In the genomic region with DNA sequence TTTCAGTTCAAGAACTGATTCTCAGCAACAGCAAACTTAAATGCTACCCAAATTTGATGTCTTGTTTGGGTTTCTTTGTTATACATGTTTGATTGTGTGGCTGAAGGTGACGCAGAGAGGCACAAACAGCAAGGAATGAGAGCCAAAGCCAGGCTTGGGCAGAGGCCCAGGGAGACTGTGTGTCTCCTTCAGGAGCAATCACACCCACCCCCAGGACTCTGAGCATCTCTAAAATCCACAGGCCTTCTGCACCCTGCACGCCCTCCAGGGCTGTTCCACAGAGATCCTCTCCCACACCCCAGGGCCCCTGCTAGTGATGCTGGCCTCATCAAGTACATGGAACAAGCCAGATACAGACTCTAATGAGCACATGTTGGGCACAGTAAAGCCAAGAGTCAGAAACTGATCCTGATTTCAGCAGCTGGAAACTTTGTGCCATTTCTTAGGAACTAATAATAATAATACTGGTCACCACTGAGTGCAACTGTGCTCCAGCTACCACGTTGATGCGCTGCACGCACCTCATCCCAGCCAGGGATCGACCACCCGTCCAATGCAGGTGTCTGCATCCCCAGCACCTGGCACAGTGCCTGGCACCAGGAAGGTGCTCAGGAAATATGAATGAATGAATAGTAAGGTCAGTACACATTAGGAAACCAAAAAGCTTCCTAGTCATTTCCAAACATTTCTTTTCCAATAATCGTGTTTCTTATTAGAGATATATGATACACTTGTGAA, we compare ENCODE assay signal across 2 cellular contexts.
TF ChIP-seq lines count a peak whose summit lies in the region.

No MANE protein-coding gene starts in this region.

TF ChIP-seq in GM12878, 131 proteins besides CTCF, POLR2A, EP300 and RAD21:
- no peak for TF ChIP-seq RELA (IDR thresholded peaks at IDR 0.05; ENCODE audit: borderline replicate concordance, partially characterized antibody)
- no peak for TF ChIP-seq CHD1 (IDR thresholded peaks at IDR 0.05; ENCODE audit: low read depth, low read length)
- TF ChIP-seq, protein P1, sequence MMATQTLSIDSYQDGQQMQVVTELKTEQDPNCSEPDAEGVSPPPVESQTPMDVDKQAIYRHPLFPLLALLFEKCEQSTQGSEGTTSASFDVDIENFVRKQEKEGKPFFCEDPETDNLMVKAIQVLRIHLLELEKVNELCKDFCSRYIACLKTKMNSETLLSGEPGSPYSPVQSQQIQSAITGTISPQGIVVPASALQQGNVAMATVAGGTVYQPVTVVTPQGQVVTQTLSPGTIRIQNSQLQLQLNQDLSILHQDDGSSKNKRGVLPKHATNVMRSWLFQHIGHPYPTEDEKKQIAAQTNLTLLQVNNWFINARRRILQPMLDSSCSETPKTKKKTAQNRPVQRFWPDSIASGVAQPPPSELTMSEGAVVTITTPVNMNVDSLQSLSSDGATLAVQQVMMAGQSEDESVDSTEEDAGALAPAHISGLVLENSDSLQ (IDR thresholded peaks at IDR 0.05), result no peak
- no peak for TF ChIP-seq LARP7 (IDR thresholded peaks at IDR 0.05)
- TF ChIP-seq, protein P2, sequence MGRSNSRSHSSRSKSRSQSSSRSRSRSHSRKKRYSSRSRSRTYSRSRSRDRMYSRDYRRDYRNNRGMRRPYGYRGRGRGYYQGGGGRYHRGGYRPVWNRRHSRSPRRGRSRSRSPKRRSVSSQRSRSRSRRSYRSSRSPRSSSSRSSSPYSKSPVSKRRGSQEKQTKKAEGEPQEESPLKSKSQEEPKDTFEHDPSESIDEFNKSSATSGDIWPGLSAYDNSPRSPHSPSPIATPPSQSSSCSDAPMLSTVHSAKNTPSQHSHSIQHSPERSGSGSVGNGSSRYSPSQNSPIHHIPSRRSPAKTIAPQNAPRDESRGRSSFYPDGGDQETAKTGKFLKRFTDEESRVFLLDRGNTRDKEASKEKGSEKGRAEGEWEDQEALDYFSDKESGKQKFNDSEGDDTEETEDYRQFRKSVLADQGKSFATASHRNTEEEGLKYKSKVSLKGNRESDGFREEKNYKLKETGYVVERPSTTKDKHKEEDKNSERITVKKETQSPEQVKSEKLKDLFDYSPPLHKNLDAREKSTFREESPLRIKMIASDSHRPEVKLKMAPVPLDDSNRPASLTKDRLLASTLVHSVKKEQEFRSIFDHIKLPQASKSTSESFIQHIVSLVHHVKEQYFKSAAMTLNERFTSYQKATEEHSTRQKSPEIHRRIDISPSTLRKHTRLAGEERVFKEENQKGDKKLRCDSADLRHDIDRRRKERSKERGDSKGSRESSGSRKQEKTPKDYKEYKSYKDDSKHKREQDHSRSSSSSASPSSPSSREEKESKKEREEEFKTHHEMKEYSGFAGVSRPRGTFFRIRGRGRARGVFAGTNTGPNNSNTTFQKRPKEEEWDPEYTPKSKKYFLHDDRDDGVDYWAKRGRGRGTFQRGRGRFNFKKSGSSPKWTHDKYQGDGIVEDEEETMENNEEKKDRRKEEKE (IDR thresholded peaks at IDR 0.05), result no peak
- TF ChIP-seq, protein P3, sequence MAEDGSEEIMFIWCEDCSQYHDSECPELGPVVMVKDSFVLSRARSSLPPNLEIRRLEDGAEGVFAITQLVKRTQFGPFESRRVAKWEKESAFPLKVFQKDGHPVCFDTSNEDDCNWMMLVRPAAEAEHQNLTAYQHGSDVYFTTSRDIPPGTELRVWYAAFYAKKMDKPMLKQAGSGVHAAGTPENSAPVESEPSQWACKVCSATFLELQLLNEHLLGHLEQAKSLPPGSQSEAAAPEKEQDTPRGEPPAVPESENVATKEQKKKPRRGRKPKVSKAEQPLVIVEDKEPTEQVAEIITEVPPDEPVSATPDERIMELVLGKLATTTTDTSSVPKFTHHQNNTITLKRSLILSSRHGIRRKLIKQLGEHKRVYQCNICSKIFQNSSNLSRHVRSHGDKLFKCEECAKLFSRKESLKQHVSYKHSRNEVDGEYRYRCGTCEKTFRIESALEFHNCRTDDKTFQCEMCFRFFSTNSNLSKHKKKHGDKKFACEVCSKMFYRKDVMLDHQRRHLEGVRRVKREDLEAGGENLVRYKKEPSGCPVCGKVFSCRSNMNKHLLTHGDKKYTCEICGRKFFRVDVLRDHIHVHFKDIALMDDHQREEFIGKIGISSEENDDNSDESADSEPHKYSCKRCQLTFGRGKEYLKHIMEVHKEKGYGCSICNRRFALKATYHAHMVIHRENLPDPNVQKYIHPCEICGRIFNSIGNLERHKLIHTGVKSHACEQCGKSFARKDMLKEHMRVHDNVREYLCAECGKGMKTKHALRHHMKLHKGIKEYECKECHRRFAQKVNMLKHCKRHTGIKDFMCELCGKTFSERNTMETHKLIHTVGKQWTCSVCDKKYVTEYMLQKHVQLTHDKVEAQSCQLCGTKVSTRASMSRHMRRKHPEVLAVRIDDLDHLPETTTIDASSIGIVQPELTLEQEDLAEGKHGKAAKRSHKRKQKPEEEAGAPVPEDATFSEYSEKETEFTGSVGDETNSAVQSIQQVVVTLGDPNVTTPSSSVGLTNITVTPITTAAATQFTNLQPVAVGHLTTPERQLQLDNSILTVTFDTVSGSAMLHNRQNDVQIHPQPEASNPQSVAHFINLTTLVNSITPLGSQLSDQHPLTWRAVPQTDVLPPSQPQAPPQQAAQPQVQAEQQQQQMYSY (CRISPR knock-in tag; IDR thresholded peaks at IDR 0.05), result no peak
- TF ChIP-seq ZNF24 (IDR thresholded peaks at IDR 0.05), result no peak
- TF ChIP-seq, protein P4, sequence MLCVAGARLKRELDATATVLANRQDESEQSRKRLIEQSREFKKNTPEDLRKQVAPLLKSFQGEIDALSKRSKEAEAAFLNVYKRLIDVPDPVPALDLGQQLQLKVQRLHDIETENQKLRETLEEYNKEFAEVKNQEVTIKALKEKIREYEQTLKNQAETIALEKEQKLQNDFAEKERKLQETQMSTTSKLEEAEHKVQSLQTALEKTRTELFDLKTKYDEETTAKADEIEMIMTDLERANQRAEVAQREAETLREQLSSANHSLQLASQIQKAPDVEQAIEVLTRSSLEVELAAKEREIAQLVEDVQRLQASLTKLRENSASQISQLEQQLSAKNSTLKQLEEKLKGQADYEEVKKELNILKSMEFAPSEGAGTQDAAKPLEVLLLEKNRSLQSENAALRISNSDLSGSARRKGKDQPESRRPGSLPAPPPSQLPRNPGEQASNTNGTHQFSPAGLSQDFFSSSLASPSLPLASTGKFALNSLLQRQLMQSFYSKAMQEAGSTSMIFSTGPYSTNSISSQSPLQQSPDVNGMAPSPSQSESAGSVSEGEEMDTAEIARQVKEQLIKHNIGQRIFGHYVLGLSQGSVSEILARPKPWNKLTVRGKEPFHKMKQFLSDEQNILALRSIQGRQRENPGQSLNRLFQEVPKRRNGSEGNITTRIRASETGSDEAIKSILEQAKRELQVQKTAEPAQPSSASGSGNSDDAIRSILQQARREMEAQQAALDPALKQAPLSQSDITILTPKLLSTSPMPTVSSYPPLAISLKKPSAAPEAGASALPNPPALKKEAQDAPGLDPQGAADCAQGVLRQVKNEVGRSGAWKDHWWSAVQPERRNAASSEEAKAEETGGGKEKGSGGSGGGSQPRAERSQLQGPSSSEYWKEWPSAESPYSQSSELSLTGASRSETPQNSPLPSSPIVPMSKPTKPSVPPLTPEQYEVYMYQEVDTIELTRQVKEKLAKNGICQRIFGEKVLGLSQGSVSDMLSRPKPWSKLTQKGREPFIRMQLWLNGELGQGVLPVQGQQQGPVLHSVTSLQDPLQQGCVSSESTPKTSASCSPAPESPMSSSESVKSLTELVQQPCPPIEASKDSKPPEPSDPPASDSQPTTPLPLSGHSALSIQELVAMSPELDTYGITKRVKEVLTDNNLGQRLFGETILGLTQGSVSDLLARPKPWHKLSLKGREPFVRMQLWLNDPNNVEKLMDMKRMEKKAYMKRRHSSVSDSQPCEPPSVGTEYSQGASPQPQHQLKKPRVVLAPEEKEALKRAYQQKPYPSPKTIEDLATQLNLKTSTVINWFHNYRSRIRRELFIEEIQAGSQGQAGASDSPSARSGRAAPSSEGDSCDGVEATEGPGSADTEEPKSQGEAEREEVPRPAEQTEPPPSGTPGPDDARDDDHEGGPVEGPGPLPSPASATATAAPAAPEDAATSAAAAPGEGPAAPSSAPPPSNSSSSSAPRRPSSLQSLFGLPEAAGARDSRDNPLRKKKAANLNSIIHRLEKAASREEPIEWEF (IDR thresholded peaks at IDR 0.05; ENCODE audit: insufficient replicate concordance, low read depth, low read length), result no peak

TF ChIP-seq in HepG2, 621 proteins besides CTCF, POLR2A, EP300 and RAD21 (continues in another document):
- TF ChIP-seq, protein P5, sequence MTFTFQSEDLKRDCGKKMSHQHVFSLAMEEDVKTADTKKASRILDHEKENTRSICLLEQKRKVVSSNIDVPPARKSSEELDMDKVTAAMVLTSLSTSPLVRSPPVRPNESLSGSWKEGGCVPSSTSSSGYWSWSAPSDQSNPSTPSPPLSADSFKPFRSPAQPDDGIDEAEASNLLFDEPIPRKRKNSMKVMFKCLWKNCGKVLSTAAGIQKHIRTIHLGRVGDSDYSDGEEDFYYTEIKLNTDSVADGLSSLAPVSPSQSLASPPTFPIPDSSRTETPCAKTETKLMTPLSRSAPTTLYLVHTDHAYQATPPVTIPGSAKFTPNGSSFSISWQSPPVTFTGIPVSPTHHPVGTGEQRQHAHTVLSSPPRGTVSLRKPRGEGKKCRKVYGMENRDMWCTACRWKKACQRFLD (CRISPR knock-in tag; IDR thresholded peaks at IDR 0.05; ENCODE audit: borderline replicate concordance), result no peak
- TF ChIP-seq, protein P6, sequence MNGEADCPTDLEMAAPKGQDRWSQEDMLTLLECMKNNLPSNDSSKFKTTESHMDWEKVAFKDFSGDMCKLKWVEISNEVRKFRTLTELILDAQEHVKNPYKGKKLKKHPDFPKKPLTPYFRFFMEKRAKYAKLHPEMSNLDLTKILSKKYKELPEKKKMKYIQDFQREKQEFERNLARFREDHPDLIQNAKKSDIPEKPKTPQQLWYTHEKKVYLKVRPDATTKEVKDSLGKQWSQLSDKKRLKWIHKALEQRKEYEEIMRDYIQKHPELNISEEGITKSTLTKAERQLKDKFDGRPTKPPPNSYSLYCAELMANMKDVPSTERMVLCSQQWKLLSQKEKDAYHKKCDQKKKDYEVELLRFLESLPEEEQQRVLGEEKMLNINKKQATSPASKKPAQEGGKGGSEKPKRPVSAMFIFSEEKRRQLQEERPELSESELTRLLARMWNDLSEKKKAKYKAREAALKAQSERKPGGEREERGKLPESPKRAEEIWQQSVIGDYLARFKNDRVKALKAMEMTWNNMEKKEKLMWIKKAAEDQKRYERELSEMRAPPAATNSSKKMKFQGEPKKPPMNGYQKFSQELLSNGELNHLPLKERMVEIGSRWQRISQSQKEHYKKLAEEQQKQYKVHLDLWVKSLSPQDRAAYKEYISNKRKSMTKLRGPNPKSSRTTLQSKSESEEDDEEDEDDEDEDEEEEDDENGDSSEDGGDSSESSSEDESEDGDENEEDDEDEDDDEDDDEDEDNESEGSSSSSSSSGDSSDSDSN (CRISPR knock-in tag; IDR thresholded peaks at IDR 0.05), result no peak
- TF ChIP-seq, protein P7, sequence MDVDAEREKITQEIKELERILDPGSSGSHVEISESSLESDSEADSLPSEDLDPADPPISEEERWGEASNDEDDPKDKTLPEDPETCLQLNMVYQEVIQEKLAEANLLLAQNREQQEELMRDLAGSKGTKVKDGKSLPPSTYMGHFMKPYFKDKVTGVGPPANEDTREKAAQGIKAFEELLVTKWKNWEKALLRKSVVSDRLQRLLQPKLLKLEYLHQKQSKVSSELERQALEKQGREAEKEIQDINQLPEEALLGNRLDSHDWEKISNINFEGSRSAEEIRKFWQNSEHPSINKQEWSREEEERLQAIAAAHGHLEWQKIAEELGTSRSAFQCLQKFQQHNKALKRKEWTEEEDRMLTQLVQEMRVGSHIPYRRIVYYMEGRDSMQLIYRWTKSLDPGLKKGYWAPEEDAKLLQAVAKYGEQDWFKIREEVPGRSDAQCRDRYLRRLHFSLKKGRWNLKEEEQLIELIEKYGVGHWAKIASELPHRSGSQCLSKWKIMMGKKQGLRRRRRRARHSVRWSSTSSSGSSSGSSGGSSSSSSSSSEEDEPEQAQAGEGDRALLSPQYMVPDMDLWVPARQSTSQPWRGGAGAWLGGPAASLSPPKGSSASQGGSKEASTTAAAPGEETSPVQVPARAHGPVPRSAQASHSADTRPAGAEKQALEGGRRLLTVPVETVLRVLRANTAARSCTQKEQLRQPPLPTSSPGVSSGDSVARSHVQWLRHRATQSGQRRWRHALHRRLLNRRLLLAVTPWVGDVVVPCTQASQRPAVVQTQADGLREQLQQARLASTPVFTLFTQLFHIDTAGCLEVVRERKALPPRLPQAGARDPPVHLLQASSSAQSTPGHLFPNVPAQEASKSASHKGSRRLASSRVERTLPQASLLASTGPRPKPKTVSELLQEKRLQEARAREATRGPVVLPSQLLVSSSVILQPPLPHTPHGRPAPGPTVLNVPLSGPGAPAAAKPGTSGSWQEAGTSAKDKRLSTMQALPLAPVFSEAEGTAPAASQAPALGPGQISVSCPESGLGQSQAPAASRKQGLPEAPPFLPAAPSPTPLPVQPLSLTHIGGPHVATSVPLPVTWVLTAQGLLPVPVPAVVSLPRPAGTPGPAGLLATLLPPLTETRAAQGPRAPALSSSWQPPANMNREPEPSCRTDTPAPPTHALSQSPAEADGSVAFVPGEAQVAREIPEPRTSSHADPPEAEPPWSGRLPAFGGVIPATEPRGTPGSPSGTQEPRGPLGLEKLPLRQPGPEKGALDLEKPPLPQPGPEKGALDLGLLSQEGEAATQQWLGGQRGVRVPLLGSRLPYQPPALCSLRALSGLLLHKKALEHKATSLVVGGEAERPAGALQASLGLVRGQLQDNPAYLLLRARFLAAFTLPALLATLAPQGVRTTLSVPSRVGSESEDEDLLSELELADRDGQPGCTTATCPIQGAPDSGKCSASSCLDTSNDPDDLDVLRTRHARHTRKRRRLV (CRISPR knock-in tag; IDR thresholded peaks at IDR 0.05), result no peak
- no peak for TF ChIP-seq REL (CRISPR knock-in tag; conservative IDR thresholded peaks at IDR 0.05)
- TF ChIP-seq ZNF496 (CRISPR knock-in tag; IDR thresholded peaks at IDR 0.05; ENCODE audit: insufficient replicate concordance), result no peak
- TF ChIP-seq ZNF30 (CRISPR knock-in tag; IDR thresholded peaks at IDR 0.05), result no peak
- no peak for TF ChIP-seq RFXANK (CRISPR knock-in tag; IDR thresholded peaks at IDR 0.05)
- TF ChIP-seq TBP (CRISPR knock-in tag; IDR thresholded peaks at IDR 0.05), result no peak
- TF ChIP-seq, protein P8, sequence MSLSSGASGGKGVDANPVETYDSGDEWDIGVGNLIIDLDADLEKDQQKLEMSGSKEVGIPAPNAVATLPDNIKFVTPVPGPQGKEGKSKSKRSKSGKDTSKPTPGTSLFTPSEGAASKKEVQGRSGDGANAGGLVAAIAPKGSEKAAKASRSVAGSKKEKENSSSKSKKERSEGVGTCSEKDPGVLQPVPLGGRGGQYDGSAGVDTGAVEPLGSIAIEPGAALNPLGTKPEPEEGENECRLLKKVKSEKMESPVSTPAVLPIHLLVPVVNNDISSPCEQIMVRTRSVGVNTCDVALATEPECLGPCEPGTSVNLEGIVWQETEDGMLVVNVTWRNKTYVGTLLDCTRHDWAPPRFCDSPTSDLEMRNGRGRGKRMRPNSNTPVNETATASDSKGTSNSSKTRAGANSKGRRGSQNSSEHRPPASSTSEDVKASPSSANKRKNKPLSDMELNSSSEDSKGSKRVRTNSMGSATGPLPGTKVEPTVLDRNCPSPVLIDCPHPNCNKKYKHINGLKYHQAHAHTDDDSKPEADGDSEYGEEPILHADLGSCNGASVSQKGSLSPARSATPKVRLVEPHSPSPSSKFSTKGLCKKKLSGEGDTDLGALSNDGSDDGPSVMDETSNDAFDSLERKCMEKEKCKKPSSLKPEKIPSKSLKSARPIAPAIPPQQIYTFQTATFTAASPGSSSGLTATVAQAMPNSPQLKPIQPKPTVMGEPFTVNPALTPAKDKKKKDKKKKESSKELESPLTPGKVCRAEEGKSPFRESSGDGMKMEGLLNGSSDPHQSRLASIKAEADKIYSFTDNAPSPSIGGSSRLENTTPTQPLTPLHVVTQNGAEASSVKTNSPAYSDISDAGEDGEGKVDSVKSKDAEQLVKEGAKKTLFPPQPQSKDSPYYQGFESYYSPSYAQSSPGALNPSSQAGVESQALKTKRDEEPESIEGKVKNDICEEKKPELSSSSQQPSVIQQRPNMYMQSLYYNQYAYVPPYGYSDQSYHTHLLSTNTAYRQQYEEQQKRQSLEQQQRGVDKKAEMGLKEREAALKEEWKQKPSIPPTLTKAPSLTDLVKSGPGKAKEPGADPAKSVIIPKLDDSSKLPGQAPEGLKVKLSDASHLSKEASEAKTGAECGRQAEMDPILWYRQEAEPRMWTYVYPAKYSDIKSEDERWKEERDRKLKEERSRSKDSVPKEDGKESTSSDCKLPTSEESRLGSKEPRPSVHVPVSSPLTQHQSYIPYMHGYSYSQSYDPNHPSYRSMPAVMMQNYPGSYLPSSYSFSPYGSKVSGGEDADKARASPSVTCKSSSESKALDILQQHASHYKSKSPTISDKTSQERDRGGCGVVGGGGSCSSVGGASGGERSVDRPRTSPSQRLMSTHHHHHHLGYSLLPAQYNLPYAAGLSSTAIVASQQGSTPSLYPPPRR (CRISPR knock-in tag; IDR thresholded peaks at IDR 0.05; ENCODE audit: borderline replicate concordance), result no peak
